28 cellular contexts compared by ENCODE assay signal in the genomic region with DNA sequence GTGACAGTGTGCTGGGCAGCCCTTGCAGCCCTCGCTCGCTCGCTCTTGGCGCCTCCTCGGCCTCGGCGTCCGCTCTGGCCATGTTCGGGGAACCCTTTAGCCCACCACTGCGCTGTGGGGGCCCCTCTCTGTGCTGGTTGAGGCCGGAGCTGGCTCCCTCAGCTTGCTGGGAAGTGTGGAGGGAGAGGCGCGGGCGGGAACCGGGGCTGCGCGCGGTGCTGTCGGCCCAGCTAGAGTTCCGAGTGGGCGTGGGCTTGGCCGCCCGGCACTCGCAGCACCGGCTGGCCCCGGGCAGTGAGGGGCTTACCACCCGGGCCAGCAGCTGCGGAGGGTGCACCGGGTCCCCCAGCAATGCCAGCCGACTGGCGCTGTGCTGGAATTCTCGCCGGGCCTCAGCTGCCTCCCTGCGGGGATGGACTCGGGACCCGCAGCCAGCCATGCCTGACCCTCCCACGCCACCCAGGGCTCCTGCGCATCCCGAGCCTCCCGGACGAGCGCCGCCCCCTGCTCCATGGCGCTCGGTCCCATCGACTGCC.
"Had no signal": no experiment of that assay in that cellular context is flagged by ENCODE, and none has a peak within 500 bp of the region (broad histone marks: within the 10 kb centered on the region; RNA-seq: fewer than 3 reads in every experiment).

No MANE protein-coding gene starts in this region.

- H3K4me1 ChIP-seq: colonic mucosa, esophagus muscularis mucosa, foreskin keratinocyte, heart right ventricle, left ventricle myocardium inferior, pancreas, transverse colon had no signal

- DNase-seq: caudate nucleus; cerebellar nuclear complex; colonic mucosa; dermis blood vessel endothelial cell; effector memory CD4-positive, alpha-beta T cell; foreskin keratinocyte; glutamatergic neuron; heart right ventricle; hippocampal formation; kidney glomerular epithelial cell; left colon; left ventricle myocardium inferior; natural killer cell; small intestine; stimulated activated CD4-positive, alpha-beta T cell treated with anti-CD3 and anti-CD28 coated beads, Interleukin-12 subunit alpha, Interleukin-12 subunit beta, amount 100 ng/mL, for 4 hours; stimulated activated CD4-positive, alpha-beta T cell treated with anti-CD3 and anti-CD28 coated beads, Interleukin-1b, Interleukin-23, amount 100 ng/mL, for 48 hours; stimulated activated CD4-positive, alpha-beta T cell treated with anti-CD3 and anti-CD28 coated beads, Interleukin-4, amount 100 ng/mL, for 1 hour; stimulated activated CD8-positive, alpha-beta memory T cell treated with anti-CD3 and anti-CD28 coated beads, Interleukin-4, amount 100 ng/mL, for 48 hours; stimulated activated naive CD4-positive, alpha-beta T cell treated with Interleukin-2 at 50 U/mL for 16 hours; transverse colon had no signal

- H3K9me3 Mint-ChIP-seq: memory B cell had no signal

- ATAC-seq: foreskin keratinocyte, left colon, natural killer cell, pancreas had no signal

- H3K4me3 ChIP-seq: colonic mucosa, esophagus muscularis mucosa, heart right ventricle, left ventricle myocardium inferior, lung, pancreas, transverse colon had no signal

- H3K27me3 Mint-ChIP-seq: memory B cell, progenitor cell of endocrine pancreas had no signal

- H3K27ac Mint-ChIP-seq: memory B cell, natural killer cell, progenitor cell of endocrine pancreas had no signal

- H3K36me3 ChIP-seq: colonic mucosa, esophagus muscularis mucosa, heart right ventricle, left ventricle myocardium inferior, neutrophil, pancreas, transverse colon had no signal

- H3K9me3 ChIP-seq: pancreas, transverse colon had no signal

- H3K27me3 ChIP-seq: colonic mucosa, esophagus muscularis mucosa, foreskin keratinocyte, heart right ventricle, neutrophil, pancreas, transverse colon had no signal

- H3K36me3 Mint-ChIP-seq: memory B cell, natural killer cell had no signal

- FAIRE-seq: endothelial cell of umbilical vein, islet of Langerhans, pancreas, small intestine had no signal

- H3K27ac ChIP-seq: colonic mucosa, esophagus muscularis mucosa, foreskin keratinocyte, heart right ventricle, left ventricle myocardium inferior, neutrophil, pancreas, transverse colon had no signal

- H3K4me3 Mint-ChIP-seq: memory B cell, natural killer cell had no signal

- H3K4me1 Mint-ChIP-seq: memory B cell, natural killer cell had no signal
